ENCODE assay signal across 11 cellular contexts in the genomic region with DNA sequence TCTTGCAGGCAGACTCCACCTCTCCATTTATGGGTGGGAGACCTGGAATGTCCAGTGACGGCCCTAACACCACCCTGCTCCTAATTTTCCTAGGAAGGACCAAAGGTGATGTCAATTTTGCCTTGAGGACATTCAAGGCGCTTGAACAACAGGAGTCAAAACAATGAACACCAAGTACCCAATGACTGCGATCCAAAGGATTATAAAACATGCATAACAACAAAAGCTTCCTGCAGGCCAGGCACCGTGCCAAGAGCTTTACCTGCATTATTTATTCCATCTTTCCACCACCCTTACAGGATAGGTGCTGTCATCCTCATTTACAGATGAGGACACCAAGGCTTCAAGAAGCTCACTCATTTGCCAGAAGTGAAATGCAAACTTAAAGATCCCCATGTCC. TPM values are rescaled to one million over a fixed set of nuclear protein-coding genes. Genes with fewer than 3 reads are reported as not detected.
DNase-seq lines count a peak whose midpoint lies in the region; ATAC-seq and TF ChIP-seq lines count a peak whose summit lies in the region.
"Had no signal": no experiment of that assay in that cellular context is flagged by ENCODE, and none has a peak within 500 bp of the region (broad histone marks: within the 10 kb centered on the region; RNA-seq: fewer than 3 reads in every experiment).

No MANE protein-coding gene starts in this region.

- H3K36me3 Mint-ChIP-seq in dendritic cell treated with granulocyte-macrophage colony-stimulating factor and Interleukin-4, amounts not matched to agents 40 ng/mL and 50 ng/mL, for 4 days (ENCODE audit: low read depth) = peaks cover 30% of the 10 kb centered on the region

- H3K27ac Mint-ChIP-seq in dendritic cell treated with granulocyte-macrophage colony-stimulating factor and Interleukin-4, amounts not matched to agents 40 ng/mL and 50 ng/mL, for 4 days = peak overlapping the region; percentile 94

- no peak for TF ChIP-seq CTCF in right atrium auricular region (IDR thresholded peaks at IDR 0.05)

- H3K27ac ChIP-seq in right atrium auricular region = no peak overlapping the region
- H3K27ac ChIP-seq: cardiac muscle cell had no signal

- no peaks in the 10 kb centered on the region for H3K27me3 ChIP-seq in right atrium auricular region
- H3K27me3 ChIP-seq: cardiac muscle cell, upper lobe of right lung had no signal

- H3K27me3 Mint-ChIP-seq in dendritic cell treated with granulocyte-macrophage colony-stimulating factor and Interleukin-4, amounts not matched to agents 40 ng/mL and 50 ng/mL, for 4 days = no peaks in the 10 kb centered on the region

- ATAC-seq in HG03196 (IDR thresholded peaks at IDR 0.05; ENCODE audit: unreplicated experiment) = no peak
- ATAC-seq: upper lobe of right lung had no signal

- peaks cover 0 to 33% of the 10 kb centered on the region in 2 donors for H3K4me1 ChIP-seq in right atrium auricular region

- H3K9me3 Mint-ChIP-seq in dendritic cell treated with granulocyte-macrophage colony-stimulating factor and Interleukin-4, amounts not matched to agents 40 ng/mL and 50 ng/mL, for 4 days = no peaks in the 10 kb centered on the region

- intact Hi-C loops in cardiac septum (cut with DNase I) = no loop called here
- intact Hi-C loops in dendritic cell treated with granulocyte-macrophage colony-stimulating factor and Interleukin-4, amounts not matched to agents 40 ng/mL and 50 ng/mL, for 4 days (cut with micrococcal nuclease) = no loop called here

- DNase-seq in cardiac septum (ENCODE audit: low spot score) = peak; percentile 36
- no peak for DNase-seq in right atrium auricular region (ENCODE audit: low spot score)
- DNase-seq in NCI-H748 (lab: John Stamatoyannopoulos, UW; ENCODE audit: unreplicated experiment) = peak; percentile 83
- DNase-seq in COLO829 (ENCODE audit: low spot score) = no peak
- no peak for DNase-seq in hypothalamus (lab: John Stamatoyannopoulos, UW)
- DNase-seq in T-helper 9 cell = no peak
- DNase-seq: activated CD8-positive, alpha-beta memory T cell treated with anti-CD3 and anti-CD28 coated beads, Interleukin-2, amount 50 U/mL, for 4 hours had no signal

- no peak overlapping the region for H3K4me3 ChIP-seq in right atrium auricular region
- H3K4me3 ChIP-seq: cardiac muscle cell, upper lobe of right lung had no signal

- H3K4me3 Mint-ChIP-seq in dendritic cell treated with granulocyte-macrophage colony-stimulating factor and Interleukin-4, amounts not matched to agents 40 ng/mL and 50 ng/mL, for 4 days = no peak overlapping the region

- H3K4me1 Mint-ChIP-seq in dendritic cell treated with granulocyte-macrophage colony-stimulating factor and Interleukin-4, amounts not matched to agents 40 ng/mL and 50 ng/mL, for 4 days (ENCODE audit: low read depth) = peaks cover 59% of the 10 kb centered on the region

- no peaks in the 10 kb centered on the region for H3K9me3 ChIP-seq in right atrium auricular region
- H3K9me3 ChIP-seq: upper lobe of right lung had no signal

- no peaks in the 10 kb centered on the region for H3K36me3 ChIP-seq in right atrium auricular region
- H3K36me3 ChIP-seq: cardiac muscle cell, upper lobe of right lung had no signal

RNA-seq across cellular contexts. Expression of a gene that starts 15.2 kb away (rescaled TPM):
- total RNA-seq in cardiac septum (87.6 TPM), right atrium auricular region (10 to 100 TPM; 80.1 to 90.3 TPM)

Comparison
In these comparisons a context has a peak if more than half of its experiments do, and no peak if none do; other contexts are left out.
1. DNase-seq: peak in cardiac septum (single experiment) and NCI-H748 (single experiment); none in right atrium auricular region (single experiment), COLO829 (single experiment), hypothalamus (0 of 51) and T-helper 9 cell (single experiment).